Comparison of ENCODE assay signal across 9 cellular contexts in genomic region chr5:116454417-116454927, GRCh38.
A peak's percentile ranks its signal among the peaks of the same experiment; 100 is the strongest.
DNase-seq lines count a peak whose midpoint lies in the region; ATAC-seq lines count a peak whose summit lies in the region.
"Had no signal": no experiment of that assay in that cellular context is flagged by ENCODE, and none has a peak within 500 bp of the region (broad histone marks: within the 10 kb centered on the region; RNA-seq: fewer than 3 reads in every experiment).

No MANE protein-coding gene starts in this region.

- peaks cover 9% of the 10 kb centered on the region for H3K4me1 Mint-ChIP-seq in activated CD8-positive, alpha-beta memory T cell treated with anti-CD3 and anti-CD28 coated beads, Interleukin-2, amount 10 ng/mL, durations not matched to agents 7 days and 5 days
- H3K4me1 Mint-ChIP-seq: CD4-positive, CD25-positive, alpha-beta regulatory T cell had no signal

- H3K27ac Mint-ChIP-seq in activated CD8-positive, alpha-beta memory T cell treated with anti-CD3 and anti-CD28 coated beads, Interleukin-2, amount 10 ng/mL, durations not matched to agents 7 days and 5 days = no peak overlapping the region

- H3K36me3 Mint-ChIP-seq in activated CD8-positive, alpha-beta memory T cell treated with anti-CD3 and anti-CD28 coated beads, Interleukin-2, amount 10 ng/mL, durations not matched to agents 7 days and 5 days = no peaks in the 10 kb centered on the region

- CTCF ChIA-PET in activated CD8-positive, alpha-beta memory T cell treated with anti-CD3 and anti-CD28 coated beads, Interleukin-2, amount 10 ng/mL, durations not matched to agents 7 days and 5 days (lab: Charles Lee) = no interaction called here

- H3K27me3 Mint-ChIP-seq in activated CD8-positive, alpha-beta memory T cell treated with anti-CD3 and anti-CD28 coated beads, Interleukin-2, amount 10 ng/mL, durations not matched to agents 7 days and 5 days = peaks cover 11% of the 10 kb centered on the region

- H3K4me3 Mint-ChIP-seq in activated CD8-positive, alpha-beta memory T cell treated with anti-CD3 and anti-CD28 coated beads, Interleukin-2, amount 10 ng/mL, durations not matched to agents 7 days and 5 days = no peak overlapping the region
- H3K4me3 Mint-ChIP-seq: CD4-positive, CD25-positive, alpha-beta regulatory T cell had no signal

- no peaks in the 10 kb centered on the region for H3K9me3 Mint-ChIP-seq in activated CD8-positive, alpha-beta memory T cell treated with anti-CD3 and anti-CD28 coated beads, Interleukin-2, amount 10 ng/mL, durations not matched to agents 7 days and 5 days (ENCODE audit: low read depth)

- no peak overlapping the region for H3K4me3 ChIP-seq in skeletal muscle cell (ENCODE audit: low read depth, low read length)

- ATAC-seq in activated CD8-positive, alpha-beta memory T cell treated with anti-CD3 and anti-CD28 coated beads, Interleukin-2, amount 10 ng/mL, durations not matched to agents 7 days and 5 days = no peak
- ATAC-seq in HG02840 (IDR thresholded peaks at IDR 0.05; ENCODE audit: low FRiP score, unreplicated experiment) = peak; percentile 97
- no peak for ATAC-seq in activated CD4-positive, CD25-positive, alpha-beta regulatory T cell treated with anti-CD3 and anti-CD28 coated beads, Interleukin-2, amount 50 U/mL, for 24 hours

- peak; percentile 55 for DNase-seq in activated CD8-positive, alpha-beta memory T cell treated with anti-CD3 and anti-CD28 coated beads, Interleukin-2, amount 10 ng/mL, durations not matched to agents 7 days and 5 days
- DNase-seq in activated CD8-positive, alpha-beta memory T cell treated with anti-CD3 and anti-CD28 coated beads, Interleukin-2, amount 50 U/mL, for 4 hours = no peak
- DNase-seq in NCI-H69 (lab: John Stamatoyannopoulos, UW) (peak; percentile 73), epidermal melanocyte (ENCODE audit: insufficient read length, low spot score) (peak; percentile 79), skeletal muscle cell (ENCODE audit: low read depth) (peak; percentile 78), HPDE6-E6E7 (ENCODE audit: extremely low spot score) (no peak)

Comparison
In these comparisons a context has a peak if more than half of its experiments do, and no peak if none do; other contexts are left out.
1. DNase-seq: peak in activated CD8-positive, alpha-beta memory T cell treated with anti-CD3 and anti-CD28 coated beads, Interleukin-2, amount 10 ng/mL, durations not matched to agents 7 days and 5 days (single experiment), NCI-H69 (single experiment), epidermal melanocyte (single experiment) and skeletal muscle cell (single experiment); none in activated CD8-positive, alpha-beta memory T cell treated with anti-CD3 and anti-CD28 coated beads, Interleukin-2, amount 50 U/mL, for 4 hours (single experiment) and HPDE6-E6E7 (single experiment).